In the genomic region with DNA sequence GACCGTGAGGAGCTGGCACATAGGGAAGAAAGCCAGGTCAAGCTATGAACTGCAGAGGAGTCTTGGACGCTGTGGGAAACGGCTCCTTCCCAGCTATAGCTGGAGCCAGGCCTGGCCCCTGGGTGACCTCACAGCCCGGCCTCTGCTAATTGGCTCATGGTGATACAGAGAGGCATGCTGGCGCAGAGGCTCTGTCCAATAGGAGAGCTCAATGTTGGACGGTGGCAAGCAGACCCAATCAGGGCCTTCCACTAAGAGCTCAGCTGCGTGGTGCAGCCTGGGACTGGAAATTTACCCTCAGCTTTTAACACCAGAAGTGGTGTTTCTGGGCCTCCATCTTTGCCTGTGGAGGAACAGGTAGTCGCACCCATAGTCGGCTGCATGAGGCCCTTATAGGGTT, we compare ENCODE assay signal across 16 cellular contexts.
"Had no signal": no experiment of that assay in that cellular context is flagged by ENCODE, and none has a peak within 500 bp of the region (broad histone marks: within the 10 kb centered on the region; RNA-seq: fewer than 3 reads in every experiment).

No MANE protein-coding gene starts in this region.

- DNase-seq: activated CD4-positive, alpha-beta T cell treated with anti-CD3 and anti-CD28 coated beads, Interleukin-2, amount 50 U/mL, for 4 hours; activated naive CD4-positive, alpha-beta T cell treated with anti-CD3 and anti-CD28 coated beads, Interleukin-2, amount 50 U/mL, for 16 hours; activated T-cell treated with anti-CD3 and anti-CD28 coated beads, Interleukin-2, amount 50 U/mL, for 1 hour; dermis blood vessel endothelial cell; effector memory CD8-positive, alpha-beta T cell; heart right ventricle; left colon; lower lobe of right lung; stimulated activated CD4-positive, alpha-beta T cell treated with anti-CD3 and anti-CD28 coated beads, Interleukin-4, amount 100 ng/mL, for 24 hours; stimulated activated naive CD4-positive, alpha-beta T cell; SW 1271; transverse colon had no signal

- ATAC-seq: activated CD4-positive, CD25-positive, alpha-beta regulatory T cell treated with anti-CD3 and anti-CD28 coated beads, Interleukin-2, amount 50 U/mL, for 24 hours; effector memory CD8-positive, alpha-beta T cell; heart right ventricle; left colon; lower lobe of right lung had no signal

- H3K4me3 ChIP-seq: heart right ventricle, lower lobe of right lung, transverse colon had no signal

- H3K27me3 ChIP-seq: transverse colon had no signal

- FAIRE-seq: astrocyte, frontal cortex, islet of Langerhans had no signal

- H3K36me3 ChIP-seq: heart right ventricle, lower lobe of right lung, transverse colon had no signal

- H3K27ac ChIP-seq: heart right ventricle, lower lobe of right lung, transverse colon had no signal

- H3K4me1 ChIP-seq: heart right ventricle, lower lobe of right lung had no signal

- H3K9me3 ChIP-seq: lower lobe of right lung, transverse colon had no signal
